ENCODE assay signal across 1 cellular context in genomic region chr20:63204362-63204761, GRCh38.
TF ChIP-seq lines count a peak whose summit lies in the region.

No MANE protein-coding gene starts in this region.

TF ChIP-seq in HEK293, 187 proteins besides CTCF, POLR2A, EP300 and RAD21 (continued from another document):
- no peak for TF ChIP-seq ZNF513 (tag by site-specific recombination; IDR thresholded peaks at IDR 0.05)
TF ChIP-seq in HEK293: peak in this region for 1.
